In genomic region chr9:127904518-127904887, GRCh38 we compare ENCODE assay signal across 8 cellular contexts. TPM values are rescaled to one million over a fixed set of nuclear protein-coding genes. Genes with fewer than 3 reads are reported as not detected.
DNase-seq lines count a peak whose midpoint lies in the region; ATAC-seq and TF ChIP-seq lines count a peak whose summit lies in the region.

No MANE protein-coding gene starts in this region.

- intact Hi-C loops in adrenal gland (cut with DNase I) (no loop called here), transverse colon (cut with DNase I; ENCODE audit: low total_unique reads) (no loop called here)

- 41 to 59% (median 52%) methylated on average over 6 to 11 of the region's 11 CpGs for WGBS in adrenal gland, 4 donors
- 50 to 71% methylated on average over 1 to 11 of the region's 11 CpGs for WGBS in transverse colon (ENCODE audit: low coverage in 1 of 2), 2 donors

- POLR2A ChIA-PET in activated CD4-positive, alpha-beta T cell treated with anti-CD3 and anti-CD28 coated beads, Interleukin-2, amount 10 ng/mL, durations not matched to agents 7 days and 5 days (lab: Charles Lee): interaction anchor here (1.0 kb wide), 1 partner anchor 11 kb away, joined by 3 read pairs; no protein-coding TSS in a partner anchor

- no peak for TF ChIP-seq POLR2A in adrenal gland (IDR thresholded peaks at IDR 0.05)
- TF ChIP-seq POLR2A in transverse colon (IDR thresholded peaks at IDR 0.05): no peak

- H3K27me3 ChIP-seq in adrenal gland (no peaks in the 10 kb centered on the region), transverse colon (no peaks in the 10 kb centered on the region)

- peaks cover 50% of the 10 kb centered on the region for H3K4me1 Mint-ChIP-seq in activated CD4-positive, alpha-beta T cell treated with anti-CD3 and anti-CD28 coated beads, Interleukin-2, amount 10 ng/mL, durations not matched to agents 7 days and 5 days
- H3K4me1 Mint-ChIP-seq in memory B cell: peaks cover 33% of the 10 kb centered on the region

- H3K27ac Mint-ChIP-seq in activated CD4-positive, alpha-beta T cell treated with anti-CD3 and anti-CD28 coated beads, Interleukin-2, amount 10 ng/mL, durations not matched to agents 7 days and 5 days: peak overlapping the region; percentile 95
- H3K27ac Mint-ChIP-seq in memory B cell: peak overlapping the region; percentile 99

- in situ Hi-C loops in transverse colon (cut with MboI; ENCODE audit: low pct_ligation_motif_present in 1 of 4, low pct_unique_long_range_greater_than_20kb in 1 of 4, low sequenced_read_pairs in 3 of 4) (loop anchor here in 3 of 4 donors (25.0 kb wide), 2 partner anchors 117 to 317 kb away; partner anchors contain the start of genes CDK9 (in 1 of the 3) and SH2D3C (in 1 of the 3)), G401 (cut with HindIII; ENCODE audit: low sequenced_read_pairs) (no loop called here)

- DNase-seq in activated CD4-positive, alpha-beta T cell treated with anti-CD3 and anti-CD28 coated beads, Interleukin-2, amount 10 ng/mL, durations not matched to agents 7 days and 5 days: no peak
- no peak for DNase-seq in activated CD4-positive, alpha-beta T cell treated with anti-CD3 and anti-CD28 coated beads, Interleukin-2, amount 50 U/mL, for 1 hour
- DNase-seq in adrenal gland: peak in 1 of 7 donors; percentile 47
- DNase-seq in memory B cell (ENCODE audit: low spot score in 2 of 2): no peak
- no peak for DNase-seq in transverse colon
- no peak for DNase-seq in G401 (ENCODE audit: low spot score)
- no peak for DNase-seq in OCI-M2 (lab: John Stamatoyannopoulos, UW; ENCODE audit: unreplicated experiment)

- H3K27me3 Mint-ChIP-seq in activated CD4-positive, alpha-beta T cell treated with anti-CD3 and anti-CD28 coated beads, Interleukin-2, amount 10 ng/mL, durations not matched to agents 7 days and 5 days: no peaks in the 10 kb centered on the region
- no peaks in the 10 kb centered on the region for H3K27me3 Mint-ChIP-seq in memory B cell

- TF ChIP-seq CTCF in adrenal gland (IDR thresholded peaks at IDR 0.05) (no peak), transverse colon (IDR thresholded peaks at IDR 0.05) (no peak)

- H3K9me3 ChIP-seq in adrenal gland (replicated peaks in 1 of 3): no peaks in the 10 kb centered on the region
- no peaks in the 10 kb centered on the region for H3K9me3 ChIP-seq in transverse colon

- H3K4me1 ChIP-seq in adrenal gland (replicated peaks in 1 of 2) (peaks cover 13 to 50% of the 10 kb centered on the region in 2 donors), transverse colon (peaks cover 46 to 81% (median 54%) of the 10 kb centered on the region in 4 donors)

- no peak for TF ChIP-seq EP300 in transverse colon (IDR thresholded peaks at IDR 0.05; ENCODE audit: low read depth)

- ATAC-seq in memory B cell (ENCODE audit: low read depth): peak; percentile 2
- ATAC-seq in HG03175 (IDR thresholded peaks at IDR 0.05; ENCODE audit: unreplicated experiment): no peak

- H3K4me3 Mint-ChIP-seq in activated CD4-positive, alpha-beta T cell treated with anti-CD3 and anti-CD28 coated beads, Interleukin-2, amount 10 ng/mL, durations not matched to agents 7 days and 5 days: peak overlapping the region; percentile 86
- peak overlapping the region; percentile 81 for H3K4me3 Mint-ChIP-seq in memory B cell

- H3K36me3 Mint-ChIP-seq in activated CD4-positive, alpha-beta T cell treated with anti-CD3 and anti-CD28 coated beads, Interleukin-2, amount 10 ng/mL, durations not matched to agents 7 days and 5 days (ENCODE audit: low read depth): peaks cover 21% of the 10 kb centered on the region
- peaks cover 2% of the 10 kb centered on the region for H3K36me3 Mint-ChIP-seq in memory B cell

- no peak overlapping the region for H3K4me3 ChIP-seq in adrenal gland
- H3K4me3 ChIP-seq in transverse colon: peak overlapping the region in 1 of 4 donors; percentile 40

- peaks cover 0 to 9% of the 10 kb centered on the region in 2 donors for H3K36me3 ChIP-seq in adrenal gland (replicated peaks in 1 of 2)
- no peaks in the 10 kb centered on the region for H3K36me3 ChIP-seq in transverse colon

- H3K27ac ChIP-seq in adrenal gland: peak overlapping the region in 4 of 5 donors; percentile 14 to 88 (median 50)
- peak overlapping the region; percentile 76 to 89 (median 84) for H3K27ac ChIP-seq in transverse colon

- no peaks in the 10 kb centered on the region for H3K9me3 Mint-ChIP-seq in activated CD4-positive, alpha-beta T cell treated with anti-CD3 and anti-CD28 coated beads, Interleukin-2, amount 10 ng/mL, durations not matched to agents 7 days and 5 days
- H3K9me3 Mint-ChIP-seq in memory B cell: no peaks in the 10 kb centered on the region

- CTCF ChIA-PET in activated CD4-positive, alpha-beta T cell treated with anti-CD3 and anti-CD28 coated beads, Interleukin-2, amount 10 ng/mL, durations not matched to agents 7 days and 5 days (lab: Charles Lee): interaction anchor here (1.1 to 2.0 kb wide), 4 partner anchors 13 to 52 kb away, joined by 3 to 8 read pairs (median 6); partner anchors contain the start of gene ST6GALNAC4

RNA-seq across cellular contexts. Expression of gene ST6GALNAC6, which starts 5.1 kb away (rescaled TPM):
- 100 to 1,000 TPM; 100 to 122 TPM for total RNA-seq in activated CD4-positive, alpha-beta T cell treated with anti-CD3 and anti-CD28 coated beads, Interleukin-2, amount 10 ng/mL, durations not matched to agents 7 days and 5 days
- total RNA-seq in adrenal gland (100 to 1,000 TPM in 1 of 8 donors, 10 to 100 TPM in 7; 39.1 to 129 (median 68.1) TPM), transverse colon (10 to 100 TPM; 41.0 to 80.4 (median 75.7) TPM)
- 10 to 100 TPM; 26.7 to 46.9 (median 40.0) TPM for polyA plus RNA-seq in adrenal gland
- 44.8 and 73.0 TPM in 2 replicates for total RNA-seq in G401 (2014; rRNA removed; shearing (Covaris generic))

RNA-seq across cellular contexts. Expression of gene ST6GALNAC4, which starts 12.3 kb away (rescaled TPM):
- total RNA-seq in activated CD4-positive, alpha-beta T cell treated with anti-CD3 and anti-CD28 coated beads, Interleukin-2, amount 10 ng/mL, durations not matched to agents 7 days and 5 days: 10 to 100 TPM; 16.8 to 22.4 TPM
- total RNA-seq in adrenal gland: 10 to 100 TPM in 7 of 8 donors, 1 to 10 TPM in 1; 8.7 to 65.7 (median 24.7) TPM
- 1 to 10 TPM; 5.3 to 9.2 (median 8.6) TPM for polyA plus RNA-seq in adrenal gland
- total RNA-seq in transverse colon: 10 to 100 TPM; 16.7 to 66.1 (median 47.3) TPM
- total RNA-seq in G401 (2014; rRNA removed; shearing (Covaris generic)): 31.9 and 32.8 TPM in 2 replicates

RNA-seq across cellular contexts. Expression of gene PIP5KL1, which starts 26.1 kb away (rescaled TPM):
- total RNA-seq in activated CD4-positive, alpha-beta T cell treated with anti-CD3 and anti-CD28 coated beads, Interleukin-2, amount 10 ng/mL, durations not matched to agents 7 days and 5 days: 1 to 10 TPM; 2.5 to 4.1 TPM
- total RNA-seq in adrenal gland (1 to 10 TPM in 2 of 8 donors, under 1 TPM in 3, not detected in 3; 0.19 to 2.3 (median 0.83) TPM), transverse colon (1 to 10 TPM in 1 of 4 donors, not detected in 3; 4.6 TPM)
- polyA plus RNA-seq in adrenal gland: 1 to 10 TPM in 1 of 3 donors, under 1 TPM in 2; 0.22 to 1.5 (median 0.54) TPM
- total RNA-seq in G401 (2014; rRNA removed; shearing (Covaris generic)): 0.68 and 23.4 TPM in 2 replicates

RNA-seq across cellular contexts. Expression of gene AK1, which starts 27.0 kb away (rescaled TPM):
- total RNA-seq in activated CD4-positive, alpha-beta T cell treated with anti-CD3 and anti-CD28 coated beads, Interleukin-2, amount 10 ng/mL, durations not matched to agents 7 days and 5 days: 10 to 100 TPM; 53.7 to 62.3 TPM
- total RNA-seq in adrenal gland: 100 to 1,000 TPM in 3 of 8 donors, 10 to 100 TPM in 5; 51.9 to 136 (median 88.0) TPM
- 100 to 1,000 TPM in 2 of 3 donors, 10 to 100 TPM in 1; 60.0 to 242 (median 175) TPM for polyA plus RNA-seq in adrenal gland
- total RNA-seq in transverse colon: 100 to 1,000 TPM in 1 of 4 donors, 10 to 100 TPM in 3; 24.7 to 110 (median 62.4) TPM
- 46.4 and 62.6 TPM in 2 replicates for total RNA-seq in G401 (2014; rRNA removed; shearing (Covaris generic))

RNA-seq across cellular contexts. Expression of gene DPM2, which starts 33.2 kb away (rescaled TPM):
- total RNA-seq in activated CD4-positive, alpha-beta T cell treated with anti-CD3 and anti-CD28 coated beads, Interleukin-2, amount 10 ng/mL, durations not matched to agents 7 days and 5 days: 10 to 100 TPM; 79.9 to 80.4 TPM
- 10 to 100 TPM; 18.4 to 46.8 (median 31.4) TPM for total RNA-seq in adrenal gland
- 10 to 100 TPM; 32.9 to 36.5 (median 35.6) TPM for polyA plus RNA-seq in adrenal gland
- 100 to 1,000 TPM in 1 of 4 donors, 10 to 100 TPM in 3; 20.6 to 249 (median 26.3) TPM for total RNA-seq in transverse colon
- 17.1 and 39.0 TPM in 2 replicates for total RNA-seq in G401 (2014; rRNA removed; shearing (Covaris generic))
